In the genomic region with DNA sequence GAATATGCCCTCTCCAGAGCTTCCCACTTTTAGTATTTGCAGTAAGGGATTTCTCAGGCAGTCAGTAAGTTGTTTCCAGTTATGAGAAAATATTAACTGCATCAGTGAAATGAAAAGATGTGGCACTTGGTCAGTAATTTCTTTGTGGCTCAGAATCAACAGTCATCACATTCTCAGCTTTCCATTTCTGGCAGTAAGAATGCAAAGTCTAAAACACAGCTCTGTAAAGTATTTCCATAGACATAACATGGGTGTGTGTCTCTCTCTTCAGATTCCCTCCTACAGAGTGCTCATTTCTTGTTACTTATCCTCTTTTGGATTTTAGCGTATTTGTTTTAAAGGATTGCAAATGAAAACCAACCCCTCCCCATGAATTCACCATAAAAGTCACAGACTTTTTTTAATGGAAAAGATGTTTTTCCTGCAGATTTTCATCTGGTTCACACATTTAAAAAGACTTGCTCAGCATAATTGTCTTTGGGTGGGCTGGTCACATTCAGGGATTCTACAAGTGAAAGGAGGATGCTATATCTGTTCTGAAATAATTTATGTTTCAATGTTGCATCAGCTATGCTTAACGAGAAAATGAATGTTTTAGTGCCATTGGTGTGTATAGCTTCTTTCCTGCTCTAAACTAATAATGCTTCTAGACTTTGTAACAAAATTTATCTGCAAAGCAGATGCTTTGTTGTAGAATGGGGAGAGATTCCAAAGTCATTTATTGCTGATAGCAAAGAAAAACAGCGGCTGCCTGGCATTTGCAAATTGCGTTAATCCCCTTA, we compare ENCODE assay signal across 3 cellular contexts.
TF ChIP-seq lines count a peak whose summit lies in the region.

No MANE protein-coding gene starts in this region.

TF ChIP-seq in A549, 52 proteins besides CTCF, POLR2A, EP300 and RAD21:
- TF ChIP-seq FOSB (CRISPR knock-in tag; IDR thresholded peaks at IDR 0.05) = no peak
- peak; percentile 50 for TF ChIP-seq MAFK (IDR thresholded peaks at IDR 0.05; ENCODE audit: partially characterized antibody)
- TF ChIP-seq, protein P1, sequence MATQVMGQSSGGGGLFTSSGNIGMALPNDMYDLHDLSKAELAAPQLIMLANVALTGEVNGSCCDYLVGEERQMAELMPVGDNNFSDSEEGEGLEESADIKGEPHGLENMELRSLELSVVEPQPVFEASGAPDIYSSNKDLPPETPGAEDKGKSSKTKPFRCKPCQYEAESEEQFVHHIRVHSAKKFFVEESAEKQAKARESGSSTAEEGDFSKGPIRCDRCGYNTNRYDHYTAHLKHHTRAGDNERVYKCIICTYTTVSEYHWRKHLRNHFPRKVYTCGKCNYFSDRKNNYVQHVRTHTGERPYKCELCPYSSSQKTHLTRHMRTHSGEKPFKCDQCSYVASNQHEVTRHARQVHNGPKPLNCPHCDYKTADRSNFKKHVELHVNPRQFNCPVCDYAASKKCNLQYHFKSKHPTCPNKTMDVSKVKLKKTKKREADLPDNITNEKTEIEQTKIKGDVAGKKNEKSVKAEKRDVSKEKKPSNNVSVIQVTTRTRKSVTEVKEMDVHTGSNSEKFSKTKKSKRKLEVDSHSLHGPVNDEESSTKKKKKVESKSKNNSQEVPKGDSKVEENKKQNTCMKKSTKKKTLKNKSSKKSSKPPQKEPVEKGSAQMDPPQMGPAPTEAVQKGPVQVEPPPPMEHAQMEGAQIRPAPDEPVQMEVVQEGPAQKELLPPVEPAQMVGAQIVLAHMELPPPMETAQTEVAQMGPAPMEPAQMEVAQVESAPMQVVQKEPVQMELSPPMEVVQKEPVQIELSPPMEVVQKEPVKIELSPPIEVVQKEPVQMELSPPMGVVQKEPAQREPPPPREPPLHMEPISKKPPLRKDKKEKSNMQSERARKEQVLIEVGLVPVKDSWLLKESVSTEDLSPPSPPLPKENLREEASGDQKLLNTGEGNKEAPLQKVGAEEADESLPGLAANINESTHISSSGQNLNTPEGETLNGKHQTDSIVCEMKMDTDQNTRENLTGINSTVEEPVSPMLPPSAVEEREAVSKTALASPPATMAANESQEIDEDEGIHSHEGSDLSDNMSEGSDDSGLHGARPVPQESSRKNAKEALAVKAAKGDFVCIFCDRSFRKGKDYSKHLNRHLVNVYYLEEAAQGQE (IDR thresholded peaks at IDR 0.05) = no peak
- no peak for TF ChIP-seq NFE2L2 (conservative IDR thresholded peaks at IDR 0.05; ENCODE audit: low read length)
- TF ChIP-seq CBX2 (IDR thresholded peaks at IDR 0.05; ENCODE audit: borderline replicate concordance, low read depth) = no peak
- no peak for TF ChIP-seq ZFP36 (IDR thresholded peaks at IDR 0.05; ENCODE audit: borderline replicate concordance, partially characterized antibody)
- TF ChIP-seq RNF2 (IDR thresholded peaks at IDR 0.05; ENCODE audit: borderline replicate concordance, low read depth) = no peak
TF ChIP-seq in A549: peak in this region for 1.

TF ChIP-seq in IMR-90, 13 proteins besides CTCF, POLR2A, EP300 and RAD21:
- TF ChIP-seq MAZ (IDR thresholded peaks at IDR 0.05; ENCODE audit: borderline replicate concordance, low read depth, low read length) = no peak
- no peak for TF ChIP-seq SMC3 (IDR thresholded peaks at IDR 0.05; ENCODE audit: low read depth, low read length)
- no peak for TF ChIP-seq BHLHE40 (IDR thresholded peaks at IDR 0.05; ENCODE audit: low read depth, low read length)
- no peak for TF ChIP-seq MXI1 (IDR thresholded peaks at IDR 0.05; ENCODE audit: borderline replicate concordance, low read depth, low read length)

TF ChIP-seq in SK-N-SH, 30 proteins besides CTCF, POLR2A, EP300 and RAD21:
- TF ChIP-seq NRF1 (IDR thresholded peaks at IDR 0.05; ENCODE audit: low read depth, low read length) = no peak
- TF ChIP-seq SIN3A (IDR thresholded peaks at IDR 0.05; ENCODE audit: borderline replicate concordance, low read depth, low read length) = no peak
- TF ChIP-seq TAF1 (IDR thresholded peaks at IDR 0.05; ENCODE audit: borderline replicate concordance, low read depth, low read length) = no peak
- TF ChIP-seq FOXJ3 (CRISPR knock-in tag; IDR thresholded peaks at IDR 0.05) = no peak
- no peak for TF ChIP-seq YY1 (IDR thresholded peaks at IDR 0.05; ENCODE audit: low read depth)
- TF ChIP-seq EZH2phosphoT487 (IDR thresholded peaks at IDR 0.05; ENCODE audit: borderline replicate concordance, low read depth) = no peak
- no peak for TF ChIP-seq ELF1 (IDR thresholded peaks at IDR 0.05)
- no peak for TF ChIP-seq CHD2 (IDR thresholded peaks at IDR 0.05; ENCODE audit: low read length, partially characterized antibody)
- no peak for TF ChIP-seq TEAD4 (IDR thresholded peaks at IDR 0.05; ENCODE audit: borderline replicate concordance, insufficient read depth)
TF ChIP-seq in SK-N-SH: peak in this region for 0.
